7 cellular contexts compared by ENCODE assay signal in the genomic region with DNA sequence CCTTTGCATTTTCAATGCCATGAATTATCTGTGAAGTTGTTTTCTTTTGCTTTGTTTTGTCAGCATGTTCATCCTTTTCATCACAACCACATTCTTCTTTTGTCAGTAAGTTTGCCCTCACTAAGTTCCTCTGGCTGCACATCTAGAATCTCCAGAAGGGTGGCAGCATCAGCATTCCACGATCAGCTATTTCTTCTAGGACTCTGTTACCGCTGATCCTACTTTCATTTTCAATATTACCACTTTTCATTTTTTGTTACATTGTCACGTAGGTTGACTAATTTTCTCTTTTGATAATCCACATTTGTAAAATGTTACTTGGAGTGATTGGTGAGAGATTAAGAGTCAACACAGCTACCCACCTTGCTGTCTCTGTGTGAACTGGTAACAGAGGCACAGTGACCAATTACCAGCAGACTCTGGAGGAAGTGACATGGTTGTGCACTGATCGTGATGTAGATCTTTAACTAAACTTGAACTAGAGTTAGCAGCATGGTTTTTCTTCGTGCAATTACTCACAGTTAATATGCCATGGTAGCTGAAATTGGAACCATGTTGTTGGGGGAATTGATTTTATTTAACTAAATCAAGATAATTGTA.
DNase-seq lines count a peak whose midpoint lies in the region; ATAC-seq and TF ChIP-seq lines count a peak whose summit lies in the region.

No MANE protein-coding gene starts in this region.

- no peaks in the 10 kb centered on the region for H3K36me3 ChIP-seq in HEK293 (ENCODE audit: control insufficient read depth in 2 of 2, insufficient read depth in 1 of 2, low read length in 2 of 2)

- peak; percentile 93 for ATAC-seq in GM18508 (IDR thresholded peaks at IDR 0.05; ENCODE audit: insufficient read depth, unreplicated experiment)
- ATAC-seq in HG03097 (IDR thresholded peaks at IDR 0.05; ENCODE audit: low FRiP score, unreplicated experiment): no peak

- DNase-seq in NCI-H2029 treated with DMSO at 0.1 percent for 48 hours (lab: John Stamatoyannopoulos, UW) (peak; percentile 35), immature natural killer cell (peak; percentile 8 to 23 (median 17)), cerebellar nuclear complex (lab: John Stamatoyannopoulos, UW) (no peak)
- no peak for DNase-seq in stimulated activated CD4-positive, alpha-beta T cell treated with anti-CD3 and anti-CD28 coated beads, Interleukin-2, amount 100 ng/mL, for 48 hours

- H3K9me3 ChIP-seq in HEK293 (ENCODE audit: control insufficient read depth, insufficient read depth, low read depth, low read length): no peaks in the 10 kb centered on the region

- CTCF ChIA-PET in HEK293 (lab: Yijun Ruan, JAX): interaction anchor here (0.6 to 2.1 kb wide), 9 partner anchors 10 to 670 kb away, joined by 3 to 6 read pairs (median 3); no protein-coding TSS in a partner anchor

- H3K4me3 ChIP-seq in HEK293 (ENCODE audit: low read depth, low read length): no peak overlapping the region

- no peaks in the 10 kb centered on the region for H3K36me3 Mint-ChIP-seq in immature natural killer cell

- TF ChIP-seq CTCF in HEK293 (tag by site-specific recombination; IDR thresholded peaks at IDR 0.05): no peak

- peak overlapping the region; percentile 77 to 87 (median 81) for H3K4me3 Mint-ChIP-seq in immature natural killer cell

- no peaks in the 10 kb centered on the region for H3K27me3 Mint-ChIP-seq in immature natural killer cell (ENCODE audit: low read depth in 3 of 3)

- no peaks in the 10 kb centered on the region for H3K4me1 ChIP-seq in HEK293 (ENCODE audit: control insufficient read depth, insufficient read depth, low read length)

- peaks cover 15 to 24% of the 10 kb centered on the region in 2 donors for H3K4me1 Mint-ChIP-seq in immature natural killer cell

- peak overlapping the region; percentile 66 to 86 (median 78) for H3K27ac Mint-ChIP-seq in immature natural killer cell

- POLR2A ChIA-PET in HEK293 (lab: Yijun Ruan, JAX): no interaction called here

- H3K9me3 Mint-ChIP-seq in immature natural killer cell: peaks cover 0 to 23% (median 4%) of the 10 kb centered on the region in 6 donors

- H3K27ac ChIP-seq in HEK293 (ENCODE audit: extremely low read depth, low read depth, low read length): no peak overlapping the region

TF ChIP-seq in HEK293, 187 proteins besides CTCF, POLR2A, EP300 and RAD21:
- 0 out of 2 replicates have a peak, but pooled peaks have one; percentile 4 for TF ChIP-seq ZNF654 (tag by site-specific recombination; IDR thresholded peaks at IDR 0.05; ENCODE audit: low read depth)
- TF ChIP-seq ZBTB17 (tag by site-specific recombination; IDR thresholded peaks at IDR 0.05): peak; percentile 58
- no peak for TF ChIP-seq ZNF600 (tag by site-specific recombination; IDR thresholded peaks at IDR 0.05)
- TF ChIP-seq TRIM28 (IDR thresholded peaks at IDR 0.05; ENCODE audit: borderline replicate concordance, low read length): 0 out of 2 replicates have a peak, but pooled peaks have one; percentile 26

Comparison
In these comparisons a context has a peak if more than half of its experiments do, and no peak if none do; other contexts are left out.
1. DNase-seq: peak in NCI-H2029 treated with DMSO at 0.1 percent for 48 hours (single experiment) and immature natural killer cell (3 of 3); none in cerebellar nuclear complex (0 of 2) and stimulated activated CD4-positive, alpha-beta T cell treated with anti-CD3 and anti-CD28 coated beads, Interleukin-2, amount 100 ng/mL, for 48 hours (0 of 2).